Comparison of ENCODE assay signal across 13 cellular contexts in the genomic region with DNA sequence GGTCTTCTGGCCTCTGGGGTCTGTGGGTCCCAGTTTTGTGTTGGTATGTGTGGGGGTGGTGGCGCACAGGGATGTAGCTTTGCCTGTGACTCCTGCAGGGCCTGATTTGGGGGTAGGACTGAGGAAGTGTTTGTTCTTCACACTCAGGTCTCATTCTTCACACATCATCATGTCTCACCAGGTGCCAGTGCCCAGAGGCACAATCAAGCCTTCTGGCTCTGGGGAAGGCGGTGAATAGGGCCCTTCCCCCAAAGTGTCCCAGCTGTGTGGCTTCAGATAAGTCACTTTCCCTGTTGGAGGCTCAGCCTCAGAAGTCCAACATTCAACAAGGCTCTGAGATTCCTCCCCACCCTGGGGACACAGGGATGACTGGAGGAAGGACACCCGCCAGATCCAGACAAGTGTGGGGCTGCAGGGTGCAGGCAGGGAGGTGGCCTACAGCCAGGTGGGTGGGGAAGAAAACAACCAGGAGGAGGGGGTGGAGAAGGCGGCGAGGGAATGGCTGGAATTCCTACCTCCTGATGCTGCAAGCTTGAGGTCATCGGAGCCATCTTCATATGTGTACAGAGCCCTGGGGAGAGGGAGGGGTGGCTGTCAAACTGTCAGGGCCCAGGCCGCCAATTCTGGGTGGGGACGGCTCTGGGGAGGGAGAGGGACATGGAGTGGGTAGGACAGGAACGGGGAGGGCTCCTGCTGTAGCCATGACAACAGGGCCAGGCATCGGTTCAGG. TPM values are rescaled to one million over a fixed set of nuclear protein-coding genes. Genes with fewer than 3 reads are reported as not detected.
A peak's percentile ranks its signal among the peaks of the same experiment; 100 is the strongest.
DNase-seq lines count a peak whose midpoint lies in the region; ATAC-seq and TF ChIP-seq lines count a peak whose summit lies in the region.
"Had no signal": no experiment of that assay in that cellular context is flagged by ENCODE, and none has a peak within 500 bp of the region (broad histone marks: within the 10 kb centered on the region; RNA-seq: fewer than 3 reads in every experiment).

No MANE protein-coding gene starts in this region.

- peaks cover 73% of the 10 kb centered on the region for H3K36me3 ChIP-seq in HUES6 (ENCODE audit: control insufficient read depth, insufficient read depth, low read length)
- H3K36me3 ChIP-seq in right atrium auricular region = peaks cover 22% of the 10 kb centered on the region

- H3K27ac ChIP-seq in HUES6 (ENCODE audit: low read depth, low read length) (peak overlapping the region; percentile 22; the same call in 1 of the 2 replicates), right atrium auricular region (peak overlapping the region in 1 of 2 donors; percentile 84)
- H3K27ac ChIP-seq: upper lobe of left lung had no signal

- no peaks in the 10 kb centered on the region for H3K9me3 ChIP-seq in HUES6 (ENCODE audit: control insufficient read depth, insufficient read depth, low read depth, low read length)
- H3K9me3 ChIP-seq in right atrium auricular region = no peaks in the 10 kb centered on the region
- H3K9me3 ChIP-seq: upper lobe of left lung had no signal

- TF ChIP-seq CTCF in right atrium auricular region (IDR thresholded peaks at IDR 0.05) = no peak

- H3K36me3 Mint-ChIP-seq in stimulated activated effector memory CD8-positive, alpha-beta T cell treated with anti-CD3 and anti-CD28 coated beads, Interleukin-12 subunit alpha, Interleukin-12 subunit beta, amount 100 ng/mL, for 72 hours = peaks cover 46% of the 10 kb centered on the region
- H3K36me3 Mint-ChIP-seq: activated naive CD4-positive, alpha-beta T cell treated with anti-CD3 and anti-CD28 coated beads, Interleukin-2, amount 50 U/mL, for 72 hours had no signal

- H3K4me1 ChIP-seq in HUES6 (ENCODE audit: control insufficient read depth, insufficient read depth, low read length) (peaks cover 34% of the 10 kb centered on the region), right atrium auricular region (peaks cover 0 to 40% of the 10 kb centered on the region in 2 donors)

- H3K4me3 ChIP-seq in HUES6 (ENCODE audit: low read depth, low read length) (no peak overlapping the region; the same call in 1 of the 2 replicates), right atrium auricular region (no peak overlapping the region)
- H3K4me3 ChIP-seq: upper lobe of left lung had no signal

- peak overlapping the region; percentile 47 for H3K9ac ChIP-seq in HUES6 (ENCODE audit: low read length)

- peak; percentile 81 for DNase-seq in astrocyte of the hippocampus (ENCODE audit: low read depth, low spot score)
- peak; percentile 79 for DNase-seq in right atrium auricular region (ENCODE audit: low spot score)
- no peak for DNase-seq in stimulated activated effector memory CD8-positive, alpha-beta T cell treated with anti-CD3 and anti-CD28 coated beads, Interleukin-12 subunit alpha, Interleukin-12 subunit beta, amount 100 ng/mL, for 72 hours (ENCODE audit: low spot score in 2 of 2)
- no peak for DNase-seq in KG1 (lab: John Stamatoyannopoulos, UW)
- DNase-seq in COLO829 (ENCODE audit: low spot score) = no peak
- DNase-seq: activated CD4-positive, alpha-beta T cell treated with anti-CD3 and anti-CD28 coated beads, Interleukin-2, amount 10 ng/mL, durations not matched to agents 24 days and 14 days; kidney; NCI-H524; upper lobe of left lung had no signal

- no peaks in the 10 kb centered on the region for H3K9me3 Mint-ChIP-seq in stimulated activated effector memory CD8-positive, alpha-beta T cell treated with anti-CD3 and anti-CD28 coated beads, Interleukin-12 subunit alpha, Interleukin-12 subunit beta, amount 100 ng/mL, for 72 hours
- H3K9me3 Mint-ChIP-seq: activated CD4-positive, alpha-beta T cell treated with anti-CD3 and anti-CD28 coated beads, Interleukin-2, amount 10 ng/mL, durations not matched to agents 24 days and 14 days; activated naive CD4-positive, alpha-beta T cell treated with anti-CD3 and anti-CD28 coated beads, Interleukin-2, amount 50 U/mL, for 72 hours had no signal

- peaks cover 47% of the 10 kb centered on the region for H3K4me1 Mint-ChIP-seq in stimulated activated effector memory CD8-positive, alpha-beta T cell treated with anti-CD3 and anti-CD28 coated beads, Interleukin-12 subunit alpha, Interleukin-12 subunit beta, amount 100 ng/mL, for 72 hours

- H3K27me3 ChIP-seq in HUES6 (ENCODE audit: control insufficient read depth, insufficient read depth, low read length) (no peaks in the 10 kb centered on the region), right atrium auricular region (no peaks in the 10 kb centered on the region)

- ATAC-seq in stimulated activated effector memory CD8-positive, alpha-beta T cell treated with anti-CD3 and anti-CD28 coated beads, Interleukin-12 subunit alpha, Interleukin-12 subunit beta, amount 100 ng/mL, for 72 hours = no peak
- ATAC-seq in GM21528 (IDR thresholded peaks at IDR 0.05; ENCODE audit: low FRiP score, unreplicated experiment) = no peak
- no peak for ATAC-seq in HG02938 (IDR thresholded peaks at IDR 0.05; ENCODE audit: unreplicated experiment)
- ATAC-seq: activated naive CD4-positive, alpha-beta T cell treated with anti-CD3 and anti-CD28 coated beads, Interleukin-2, amount 50 U/mL, for 72 hours had no signal

- H3K4me3 Mint-ChIP-seq in stimulated activated effector memory CD8-positive, alpha-beta T cell treated with anti-CD3 and anti-CD28 coated beads, Interleukin-12 subunit alpha, Interleukin-12 subunit beta, amount 100 ng/mL, for 72 hours = no peak overlapping the region
- H3K4me3 Mint-ChIP-seq: activated CD4-positive, alpha-beta T cell treated with anti-CD3 and anti-CD28 coated beads, Interleukin-2, amount 10 ng/mL, durations not matched to agents 24 days and 14 days had no signal

- peak overlapping the region; percentile 89 for H3K27ac Mint-ChIP-seq in stimulated activated effector memory CD8-positive, alpha-beta T cell treated with anti-CD3 and anti-CD28 coated beads, Interleukin-12 subunit alpha, Interleukin-12 subunit beta, amount 100 ng/mL, for 72 hours
- H3K27ac Mint-ChIP-seq: activated CD4-positive, alpha-beta T cell treated with anti-CD3 and anti-CD28 coated beads, Interleukin-2, amount 10 ng/mL, durations not matched to agents 24 days and 14 days had no signal

RNA-seq across cellular contexts. Expression of a gene that starts 4.9 kb away (rescaled TPM):
- 10 to 100 TPM; 25.0 to 47.2 TPM for total RNA-seq in right atrium auricular region

RNA-seq across cellular contexts. Expression of a gene that starts 21.9 kb away (rescaled TPM):
- total RNA-seq in right atrium auricular region = 1 to 10 TPM in 1 of 2 donors, under 1 TPM in 1; 0.90 to 1.1 TPM

RNA-seq across cellular contexts. Expression of a gene that starts 28.9 kb away (rescaled TPM):
- total RNA-seq in right atrium auricular region = 10 to 100 TPM; 45.8 to 56.0 TPM

RNA-seq across cellular contexts. Expression of a gene that starts 41.1 kb away (rescaled TPM):
- total RNA-seq in right atrium auricular region = 1 to 10 TPM; 1.6 to 2.6 TPM

RNA-seq across cellular contexts. Expression of a gene that starts 42.0 kb away (rescaled TPM):
- total RNA-seq in right atrium auricular region = 10 to 100 TPM in 1 of 2 donors, 1 to 10 TPM in 1; 9.9 to 14.1 TPM

Comparison
In these comparisons a context has a peak if more than half of its experiments do, and no peak if none do; other contexts are left out.
1. DNase-seq: peak in astrocyte of the hippocampus (single experiment) and right atrium auricular region (single experiment); none in stimulated activated effector memory CD8-positive, alpha-beta T cell treated with anti-CD3 and anti-CD28 coated beads, Interleukin-12 subunit alpha, Interleukin-12 subunit beta, amount 100 ng/mL, for 72 hours (0 of 2), KG1 (single experiment) and COLO829 (single experiment).